7 cellular contexts compared by ENCODE assay signal in genomic region chr7:124929467-124930172, GRCh38. TPM values are rescaled to one million over a fixed set of nuclear protein-coding genes. Genes with fewer than 3 reads are reported as not detected.
A peak's percentile ranks its signal among the peaks of the same experiment; 100 is the strongest.
DNase-seq lines count a peak whose midpoint lies in the region; ATAC-seq and TF ChIP-seq lines count a peak whose summit lies in the region.

Gene POT1, minus strand, starts transcription at chr7:124929825. Its CDS starts 32,652 bp downstream, at chr7:124897173.

- H3K27ac ChIP-seq in hepatocyte = peak within 1 kb of the TSS; percentile 83

- H3K36me3 ChIP-seq in hepatocyte (replicated peaks; ENCODE audit: insufficient read depth, low read depth) = no peaks in the 10 kb centered on the region

- 1% methylated on average over 45 of the region's 45 CpGs for WGBS in hepatocyte (ENCODE audit: low lambda C conversion rate, missing lambda C conversion rate)

- H3K27me3 ChIP-seq in hepatocyte = no peaks in the 10 kb centered on the region

- peaks cover 5% of the 10 kb centered on the region for H3K4me1 ChIP-seq in hepatocyte (ENCODE audit: insufficient read depth)

- H2AFZ ChIP-seq in hepatocyte = peak within 1 kb of the TSS; percentile 92

- DNase-seq in NCI-H2081 (lab: John Stamatoyannopoulos, UW) (peak; percentile 99 to 100), T1000 (lab: John Stamatoyannopoulos, UW) (peak; percentile 96), astrocyte of the hippocampus (ENCODE audit: low read depth, low spot score) (peak; percentile 100), hepatocyte (ENCODE audit: low spot score) (peak; percentile 99), renal cortical epithelial cell (ENCODE audit: low read depth) (peak; percentile 98)

- H3K9me3 ChIP-seq in hepatocyte (ENCODE audit: low read depth) = no peaks in the 10 kb centered on the region

- ATAC-seq in GM18508 (IDR thresholded peaks at IDR 0.05; ENCODE audit: insufficient read depth, unreplicated experiment) (peak; percentile 99), HG03025 (IDR thresholded peaks at IDR 0.05; ENCODE audit: low FRiP score, unreplicated experiment) (peak; percentile 99)

- H3K4me2 ChIP-seq in hepatocyte = peak within 1 kb of the TSS; percentile 84

- H3K9me2 ChIP-seq in hepatocyte (replicated peaks; ENCODE audit: insufficient read depth) = no peaks in the 10 kb centered on the region

- TF ChIP-seq CTCF in hepatocyte (IDR thresholded peaks at IDR 0.05; ENCODE audit: poor library complexity) = no peak

- no peaks in the 10 kb centered on the region for H4K20me1 ChIP-seq in hepatocyte (ENCODE audit: insufficient read depth, poor library complexity, severe bottlenecking)

- H3K4me3 ChIP-seq in hepatocyte = peak within 1 kb of the TSS; percentile 80

- peaks cover 40% of the 10 kb centered on the region for H3K79me2 ChIP-seq in hepatocyte

RNA-seq across cellular contexts. Expression of gene POT1, which starts in this region (rescaled TPM):
- total RNA-seq in hepatocyte (21.2 and 29.5 TPM in 2 replicates), renal cortical epithelial cell (23.6 and 29.7 TPM in 2 replicates)
- 6.4 and 7.8 TPM in 2 replicates for polyA plus RNA-seq in hepatocyte

Comparison
In these comparisons a context has a peak if more than half of its experiments do, and no peak if none do; other contexts are left out.
1. Peak in every context shown above with its lines: DNase-seq, ATAC-seq, H3K4me3 ChIP-seq and H3K27ac ChIP-seq.